In the genomic region with DNA sequence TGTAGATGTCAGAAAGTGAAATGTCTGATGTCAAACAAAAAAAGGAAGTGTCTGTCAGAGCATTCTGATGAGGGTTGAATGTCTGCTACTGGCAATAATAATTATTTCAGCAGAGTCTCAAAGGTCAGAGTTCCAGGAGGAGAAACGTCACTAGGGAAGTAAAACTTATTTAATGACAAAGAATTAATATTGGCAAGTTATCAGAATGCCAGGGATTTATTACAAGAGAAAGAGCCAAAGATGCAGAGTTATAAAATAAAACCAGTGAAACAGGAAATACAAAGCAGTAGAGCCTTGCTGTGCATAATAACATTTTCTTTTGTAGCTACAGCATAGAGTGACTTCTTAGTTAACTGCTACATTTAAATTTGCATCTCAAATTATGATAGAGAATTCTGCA, we compare ENCODE assay signal across 5 cellular contexts.
"Had no signal": no experiment of that assay in that cellular context is flagged by ENCODE, and none has a peak within 500 bp of the region (broad histone marks: within the 10 kb centered on the region; RNA-seq: fewer than 3 reads in every experiment).

No MANE protein-coding gene starts in this region.

- H3K27ac Mint-ChIP-seq: GM23338, H9, IgD-negative memory B cell had no signal

- H3K27ac ChIP-seq: HL-60 had no signal

- H3K4me3 ChIP-seq: GM23338 had no signal

- H3K27me3 Mint-ChIP-seq: IgD-negative memory B cell had no signal

- H3K4me1 Mint-ChIP-seq: GM23338, H9, IgD-negative memory B cell had no signal

- H3K4me3 Mint-ChIP-seq: GM23338, H9, IgD-negative memory B cell had no signal

- H3K4me2 ChIP-seq: GM23338 had no signal

- H3K36me3 Mint-ChIP-seq: IgD-negative memory B cell had no signal

- DNase-seq: H9, HCEC 1CT had no signal
